30 cellular contexts compared by ENCODE assay signal in genomic region chr7:39321909-39322498, GRCh38.
DNase-seq lines count a peak whose midpoint lies in the region; ATAC-seq and FAIRE-seq lines count a peak whose summit lies in the region.
"Had no signal": no experiment of that assay in that cellular context is flagged by ENCODE, and none has a peak within 500 bp of the region (broad histone marks: within the 10 kb centered on the region; RNA-seq: fewer than 3 reads in every experiment).

No MANE protein-coding gene starts in this region.

- H3K4me3 Mint-ChIP-seq in naive thymus-derived CD4-positive, alpha-beta T cell: no peak overlapping the region
- H3K4me3 Mint-ChIP-seq: activated CD4-positive, alpha-beta T cell treated with anti-CD3 and anti-CD28 coated beads, Interleukin-2, amount 10 ng/mL, durations not matched to agents 24 days and 14 days; endodermal cell; stimulated activated naive B cell treated with anti-CD40 and anti-IgM and Interleukin-4, amounts not matched to agents 10 μg/mL and 1 μg/mL and 100 μg/mL, for 72 hours had no signal

- no peak overlapping the region for H3K27ac ChIP-seq in naive thymus-derived CD4-positive, alpha-beta T cell (ENCODE audit: low read depth, low read length)
- H3K27ac ChIP-seq: BLaER1, esophagus muscularis mucosa, hepatocyte, left lung, PC-9, suprapubic skin, VCaP had no signal

- no peaks in the 10 kb centered on the region for H3K4me1 Mint-ChIP-seq in naive thymus-derived CD4-positive, alpha-beta T cell
- H3K4me1 Mint-ChIP-seq: activated CD4-positive, alpha-beta T cell treated with anti-CD3 and anti-CD28 coated beads, Interleukin-2, amount 10 ng/mL, durations not matched to agents 24 days and 14 days had no signal

- no peak for FAIRE-seq in RCC 7860 (lab: Jason Lieb, UNC)
- FAIRE-seq: frontal cortex, H54 had no signal

- peak; percentile 65 for ATAC-seq in GM18867 (IDR thresholded peaks at IDR 0.05; ENCODE audit: unreplicated experiment)
- ATAC-seq in HG02763 (IDR thresholded peaks at IDR 0.05; ENCODE audit: unreplicated experiment): peak; percentile 54
- ATAC-seq in naive thymus-derived CD4-positive, alpha-beta T cell: no peak
- ATAC-seq: left lung; stimulated activated naive B cell treated with anti-CD40 and anti-IgM and Interleukin-4, amounts not matched to agents 10 μg/mL and 1 μg/mL and 100 μg/mL, for 72 hours had no signal

- no peaks in the 10 kb centered on the region for H3K4me1 ChIP-seq in naive thymus-derived CD4-positive, alpha-beta T cell (ENCODE audit: control insufficient read depth in 2 of 2, insufficient read depth in 2 of 2, low read length in 2 of 2)
- H3K4me1 ChIP-seq: BLaER1, esophagus muscularis mucosa, left lung, suprapubic skin had no signal

- H3K36me3 ChIP-seq in naive thymus-derived CD4-positive, alpha-beta T cell (ENCODE audit: control insufficient read depth in 2 of 3, insufficient read depth in 3 of 3, low read length in 3 of 3): no peaks in the 10 kb centered on the region
- H3K36me3 ChIP-seq: BLaER1, esophagus muscularis mucosa, left lung, suprapubic skin had no signal

- H3K27me3 Mint-ChIP-seq in naive thymus-derived CD4-positive, alpha-beta T cell: peaks cover 0 to 18% (median 8%) of the 10 kb centered on the region in 5 donors
- H3K27me3 Mint-ChIP-seq: progenitor cell of endocrine pancreas; stimulated activated naive B cell treated with anti-CD40 and anti-IgM and Interleukin-4, amounts not matched to agents 10 μg/mL and 1 μg/mL and 100 μg/mL, for 72 hours had no signal

- no peak overlapping the region for H3K4me3 ChIP-seq in naive thymus-derived CD4-positive, alpha-beta T cell (ENCODE audit: low read length)
- H3K4me3 ChIP-seq: BLaER1, esophagus muscularis mucosa, hepatocyte, left lung, PC-9, suprapubic skin had no signal

- intact Hi-C loops in naive thymus-derived CD4-positive, alpha-beta T cell (cut with micrococcal nuclease): no loop called here

- DNase-seq in RCC 7860 (ENCODE audit: low spot score): peak; percentile 28
- DNase-seq in renal cortical epithelial cell (ENCODE audit: low read depth): peak; percentile 57
- DNase-seq in SIG-M5 treated with dmso at 0.1 percent for 504 hours (lab: John Stamatoyannopoulos, UW; ENCODE audit: unreplicated experiment): no peak
- DNase-seq in naive thymus-derived CD4-positive, alpha-beta T cell: no peak
- DNase-seq in NCI-H2196 (lab: John Stamatoyannopoulos, UW; ENCODE audit: unreplicated experiment): no peak
- no peak for DNase-seq in effector CD8-positive, alpha-beta T cell (lab: John Stamatoyannopoulos, UW)
- DNase-seq: activated CD4-positive, alpha-beta T cell treated with anti-CD3 and anti-CD28 coated beads, Interleukin-2, amount 10 ng/mL, durations not matched to agents 24 days and 14 days; activated T-cell treated with anti-CD3 and anti-CD28 coated beads, Interleukin-2, amount 50 U/mL, for 1 hour; central memory CD4-positive, alpha-beta T cell; COR-L47; DMS79; endodermal cell; left lung; NCI-H1092 treated with DMSO at 0.1 percent for 48 hours; NCI-H1930; PC-9; Right ventricle myocardium superior; stimulated activated CD4-positive, alpha-beta T cell treated with anti-CD3 and anti-CD28 coated beads, Interleukin-4, amount 100 ng/mL, for 4 hours; stimulated activated naive B cell treated with anti-CD40 and anti-IgM and Interleukin-4, amounts not matched to agents 10 μg/mL and 1 μg/mL and 100 μg/mL, for 72 hours had no signal

- peaks cover 0 to 5% (median 0%) of the 10 kb centered on the region in 11 donors for H3K9me3 Mint-ChIP-seq in naive thymus-derived CD4-positive, alpha-beta T cell
- H3K9me3 Mint-ChIP-seq: activated CD4-positive, alpha-beta T cell treated with anti-CD3 and anti-CD28 coated beads, Interleukin-2, amount 10 ng/mL, durations not matched to agents 24 days and 14 days; stimulated activated naive B cell treated with anti-CD40 and anti-IgM and Interleukin-4, amounts not matched to agents 10 μg/mL and 1 μg/mL and 100 μg/mL, for 72 hours had no signal

- no peaks in the 10 kb centered on the region for H3K36me3 Mint-ChIP-seq in naive thymus-derived CD4-positive, alpha-beta T cell
- H3K36me3 Mint-ChIP-seq: IgD-negative memory B cell; stimulated activated naive B cell treated with anti-CD40 and anti-IgM and Interleukin-4, amounts not matched to agents 10 μg/mL and 1 μg/mL and 100 μg/mL, for 72 hours had no signal

- CTCF ChIA-PET in naive thymus-derived CD4-positive, alpha-beta T cell (lab: Charles Lee): interaction anchor here (0.6 kb wide), 1 partner anchor 244 kb away, joined by 3 read pairs; no protein-coding TSS in a partner anchor

- H3K9me3 ChIP-seq in naive thymus-derived CD4-positive, alpha-beta T cell (ENCODE audit: control insufficient read depth in 2 of 3, low read length in 3 of 3): no peaks in the 10 kb centered on the region
- H3K9me3 ChIP-seq: BLaER1, esophagus muscularis mucosa, left lung, suprapubic skin had no signal

- POLR2A ChIA-PET in naive thymus-derived CD4-positive, alpha-beta T cell (lab: Charles Lee): no interaction called here

- no peaks in the 10 kb centered on the region for H3K27me3 ChIP-seq in naive thymus-derived CD4-positive, alpha-beta T cell (ENCODE audit: control insufficient read depth in 2 of 2, insufficient read depth in 2 of 2, low read length in 2 of 2)
- H3K27me3 ChIP-seq: BLaER1, hepatocyte, left lung, suprapubic skin had no signal

- H3K27ac Mint-ChIP-seq in naive thymus-derived CD4-positive, alpha-beta T cell: no peak overlapping the region
- H3K27ac Mint-ChIP-seq: activated CD4-positive, alpha-beta T cell treated with anti-CD3 and anti-CD28 coated beads, Interleukin-2, amount 10 ng/mL, durations not matched to agents 24 days and 14 days; endodermal cell; IgD-negative memory B cell; progenitor cell of endocrine pancreas; stimulated activated naive B cell treated with anti-CD40 and anti-IgM and Interleukin-4, amounts not matched to agents 10 μg/mL and 1 μg/mL and 100 μg/mL, for 72 hours had no signal

Comparison
In these comparisons a context has a peak if more than half of its experiments do, and no peak if none do; other contexts are left out.
1. DNase-seq: peak in RCC 7860 (single experiment) and renal cortical epithelial cell (single experiment); none in SIG-M5 treated with dmso at 0.1 percent for 504 hours (single experiment), naive thymus-derived CD4-positive, alpha-beta T cell (0 of 9), NCI-H2196 (single experiment) and effector CD8-positive, alpha-beta T cell (single experiment).